28 cellular contexts compared by ENCODE assay signal in the genomic region with DNA sequence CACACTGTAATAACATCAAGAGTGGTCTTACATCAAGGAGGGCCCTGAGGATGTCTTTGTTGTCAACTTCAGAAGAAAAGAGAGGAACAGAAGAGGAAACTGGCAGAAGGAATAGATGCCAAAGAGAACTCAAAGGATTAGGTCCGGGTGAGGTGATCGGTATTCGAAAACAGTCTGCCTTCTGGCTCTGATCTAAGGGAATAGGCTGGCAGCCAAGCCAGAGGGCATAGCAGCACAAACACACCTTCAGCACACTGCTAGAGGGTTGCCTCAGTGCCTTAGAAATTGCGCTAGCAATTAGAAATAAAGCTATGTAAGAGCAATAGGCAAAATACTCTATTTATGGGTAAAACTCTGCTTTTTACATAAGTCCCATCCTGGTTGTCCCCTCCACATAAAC.
"Had no signal": no experiment of that assay in that cellular context is flagged by ENCODE, and none has a peak within 500 bp of the region (broad histone marks: within the 10 kb centered on the region; RNA-seq: fewer than 3 reads in every experiment).

No MANE protein-coding gene starts in this region.

- H3K9me3 ChIP-seq: adrenal gland, Peyer's patch had no signal

- H3K4me3 ChIP-seq: adrenal gland, K562, Peyer's patch had no signal

- H3K27me3 ChIP-seq: Peyer's patch had no signal

- DNase-seq: activated CD4-positive, alpha-beta memory T cell treated with anti-CD3 and anti-CD28 coated beads for 36 hours; activated CD4-positive, alpha-beta T cell treated with anti-CD3 and anti-CD28 coated beads for 4 hours; activated CD4-positive, alpha-beta T cell treated with anti-CD3 and anti-CD28 coated beads, Interleukin-2, amount 50 U/mL, for 1 hour; activated CD8-positive, alpha-beta memory T cell treated with anti-CD3 and anti-CD28 coated beads, Interleukin-2, amount 50 U/mL, for 4 hours; activated gamma-delta T cell treated with Interleukin-2 at 50 U/mL for 16 hours; activated naive CD4-positive, alpha-beta T cell treated with anti-CD3 and anti-CD28 coated beads for 36 hours; activated T-cell treated with anti-CD3 and anti-CD28 coated beads for 4 hours; activated T-cell treated with anti-CD3 and anti-CD28 coated beads, Interleukin-2, amount 50 U/mL, for 4 hours; adrenal gland; NCI-H1092 treated with DMSO at 0.1 percent for 48 hours; NCI-H1417; NCI-H146; NCI-H187; NCI-H2081; NCI-H2171 treated with DMSO at 0.1 percent for 48 hours; NCI-H2227 treated with DMSO at 0.1 percent for 48 hours; NCI-H446; NCI-H510A treated with DMSO at 0.1 percent for 48 hours; NCI-H526 treated with DMSO at 0.1 percent for 48 hours; NCI-H774; Peyer's patch; RPMI8226; SW 1271; T-helper 1 cell; T-helper 2 cell; T-helper 9 cell had no signal

- ATAC-seq: activated naive CD4-positive, alpha-beta T cell treated with anti-CD3 and anti-CD28 coated beads, Interleukin-2, amount 50 U/mL, for 72 hours; activated T-cell treated with anti-CD3 and anti-CD28 coated beads, Interleukin-2, amount 50 U/mL, for 4 hours; K562 had no signal

- H3K27ac ChIP-seq: adrenal gland, Peyer's patch had no signal

- H3K4me1 ChIP-seq: adrenal gland, Peyer's patch had no signal

- H3K36me3 ChIP-seq: adrenal gland, Peyer's patch had no signal
